16 cellular contexts compared by ENCODE assay signal in the genomic region with DNA sequence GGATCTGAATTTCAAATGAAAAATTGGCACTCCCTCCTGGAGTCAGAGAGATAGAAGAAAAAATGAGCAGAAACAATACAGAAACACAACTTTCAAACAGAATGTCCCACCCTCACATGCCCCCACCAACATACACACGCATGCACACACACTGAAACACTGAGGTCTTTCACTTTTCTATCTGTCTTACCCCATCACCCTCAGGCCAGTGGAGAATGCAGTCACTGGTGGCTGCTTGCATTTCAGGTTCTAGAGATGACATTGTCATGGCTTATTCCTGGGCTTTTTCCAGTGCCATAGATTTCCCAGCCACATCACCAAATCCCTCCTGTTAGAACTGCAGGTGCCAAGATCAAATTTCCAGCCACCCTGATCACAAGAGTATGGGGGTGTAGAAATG.
"Had no signal": no experiment of that assay in that cellular context is flagged by ENCODE, and none has a peak within 500 bp of the region (broad histone marks: within the 10 kb centered on the region; RNA-seq: fewer than 3 reads in every experiment).

No MANE protein-coding gene starts in this region.

- ATAC-seq: left cardiac atrium; stimulated activated naive B cell treated with anti-CD40 and anti-IgM and Interleukin-4, amounts not matched to agents 10 μg/mL and 1 μg/mL and 100 μg/mL, for 72 hours had no signal

- H3K9me3 Mint-ChIP-seq: activated CD4-positive, alpha-beta memory T cell treated with anti-CD3 and anti-CD28 coated beads, Interleukin-2, amount 10 ng/mL, durations not matched to agents 7 days and 5 days; stimulated activated naive B cell treated with anti-CD40 and anti-IgM and Interleukin-4, amounts not matched to agents 10 μg/mL and 1 μg/mL and 100 μg/mL, for 72 hours had no signal

- H3K27ac ChIP-seq: parathyroid adenoma, transverse colon had no signal

- H3K27ac Mint-ChIP-seq: activated CD4-positive, alpha-beta memory T cell treated with anti-CD3 and anti-CD28 coated beads, Interleukin-2, amount 10 ng/mL, durations not matched to agents 7 days and 5 days; activated naive CD8-positive, alpha-beta T cell; immature natural killer cell; stimulated activated naive B cell treated with anti-CD40 and anti-IgM and Interleukin-4, amounts not matched to agents 10 μg/mL and 1 μg/mL and 100 μg/mL, for 72 hours had no signal

- H3K36me3 ChIP-seq: transverse colon had no signal

- DNase-seq: activated CD4-positive, alpha-beta memory T cell treated with anti-CD3 and anti-CD28 coated beads, Interleukin-2, amount 10 ng/mL, durations not matched to agents 7 days and 5 days; activated gamma-delta T cell; activated T-cell treated with anti-CD3 and anti-CD28 coated beads, Interleukin-2, amount 50 U/mL, for 48 hours; amygdala; dermis blood vessel endothelial cell; immature natural killer cell; left cardiac atrium; midbrain; stimulated activated CD4-positive, alpha-beta T cell treated with anti-CD3 and anti-CD28 coated beads, Interleukin-1b, Interleukin-23, amount 100 ng/mL, for 48 hours; stimulated activated naive B cell treated with anti-CD40 and anti-IgM and Interleukin-4, amounts not matched to agents 10 μg/mL and 1 μg/mL and 100 μg/mL, for 72 hours; substantia nigra; T-helper 9 cell; transverse colon had no signal

- H3K4me3 Mint-ChIP-seq: activated CD4-positive, alpha-beta memory T cell treated with anti-CD3 and anti-CD28 coated beads, Interleukin-2, amount 10 ng/mL, durations not matched to agents 7 days and 5 days; activated naive CD8-positive, alpha-beta T cell; immature natural killer cell; stimulated activated naive B cell treated with anti-CD40 and anti-IgM and Interleukin-4, amounts not matched to agents 10 μg/mL and 1 μg/mL and 100 μg/mL, for 72 hours had no signal

- H3K4me1 Mint-ChIP-seq: activated CD4-positive, alpha-beta memory T cell treated with anti-CD3 and anti-CD28 coated beads, Interleukin-2, amount 10 ng/mL, durations not matched to agents 7 days and 5 days; immature natural killer cell; stimulated activated naive B cell treated with anti-CD40 and anti-IgM and Interleukin-4, amounts not matched to agents 10 μg/mL and 1 μg/mL and 100 μg/mL, for 72 hours had no signal

- H3K27me3 ChIP-seq: transverse colon had no signal

- H3K9me3 ChIP-seq: transverse colon had no signal

- H3K4me3 ChIP-seq: lung, transverse colon had no signal

- H3K4me1 ChIP-seq: parathyroid adenoma, transverse colon had no signal

- H3K27me3 Mint-ChIP-seq: activated CD4-positive, alpha-beta memory T cell treated with anti-CD3 and anti-CD28 coated beads, Interleukin-2, amount 10 ng/mL, durations not matched to agents 7 days and 5 days; activated naive CD8-positive, alpha-beta T cell; stimulated activated naive B cell treated with anti-CD40 and anti-IgM and Interleukin-4, amounts not matched to agents 10 μg/mL and 1 μg/mL and 100 μg/mL, for 72 hours had no signal

- H3K36me3 Mint-ChIP-seq: activated naive CD8-positive, alpha-beta T cell; immature natural killer cell; stimulated activated naive B cell treated with anti-CD40 and anti-IgM and Interleukin-4, amounts not matched to agents 10 μg/mL and 1 μg/mL and 100 μg/mL, for 72 hours had no signal
